ENCODE assay signal across 8 cellular contexts in the genomic region with DNA sequence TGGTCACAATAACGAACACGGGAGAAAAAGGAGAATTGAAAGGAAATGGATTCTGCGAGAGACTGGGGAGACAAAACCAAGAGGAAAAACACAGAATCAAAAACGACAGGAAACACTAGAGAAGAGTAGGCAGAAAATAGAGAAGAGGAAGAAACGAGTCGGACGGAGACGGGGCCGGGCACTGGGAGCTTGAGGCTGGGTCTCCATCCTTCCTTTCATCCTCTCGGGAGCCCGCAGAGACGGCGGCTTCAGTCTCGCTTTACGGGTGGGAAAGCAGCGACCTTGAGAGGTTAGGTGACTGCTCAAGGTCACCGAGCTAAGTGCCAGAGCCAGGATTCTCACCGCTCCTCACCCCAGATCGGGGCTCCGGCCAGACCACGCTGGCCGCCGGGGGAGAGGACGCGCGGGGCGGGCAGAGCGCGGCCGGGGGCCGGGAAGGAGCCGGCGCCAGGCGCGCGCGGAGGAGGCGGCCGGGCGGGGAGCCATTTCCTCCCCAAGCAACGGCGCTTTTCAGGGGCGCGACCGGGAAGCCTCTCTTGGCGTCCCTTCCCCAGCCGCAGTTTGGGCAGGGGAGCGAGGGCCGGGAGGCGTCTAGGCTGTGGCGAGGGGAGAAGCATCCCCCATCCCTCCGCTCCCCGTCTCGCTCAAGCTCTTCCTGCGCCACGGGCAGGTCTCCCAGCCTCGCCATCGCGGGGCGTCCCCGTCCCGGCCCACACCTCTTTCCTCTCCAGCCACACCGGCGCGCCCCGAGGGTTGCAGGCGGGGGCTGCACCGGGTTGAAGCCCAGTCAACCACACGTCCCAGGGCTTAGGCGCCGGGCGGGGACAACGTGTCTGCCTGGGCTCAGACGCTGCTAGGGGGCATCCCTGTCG. TPM values are rescaled to one million over a fixed set of nuclear protein-coding genes. Genes with fewer than 3 reads are reported as not detected.
DNase-seq lines count a peak whose midpoint lies in the region; ATAC-seq, FAIRE-seq and TF ChIP-seq lines count a peak whose summit lies in the region.

No MANE protein-coding gene starts in this region.

- no peak for TF ChIP-seq EP300 in A549 (IDR thresholded peaks at IDR 0.05)

- POLR2A ChIA-PET in A549 (lab: Yijun Ruan, JAX), result no interaction called here

- H3K9me3 ChIP-seq in A549, result no peaks in the 10 kb centered on the region

- 2% methylated on average over 16 of the region's 75 CpGs for WGBS in A549 (ENCODE audit: missing lambda C conversion rate)

- DNase-seq in A549 (ENCODE audit: low read depth in 1 of 2, low spot score in 1 of 2) (peak in 1 of 2 experiments; percentile 0), GM13976 (ENCODE audit: low spot score) (peak; percentile 72), NOMO-1 treated with dmso at 0.1 percent for 144 hours (lab: John Stamatoyannopoulos, UW; ENCODE audit: unreplicated experiment) (peak; percentile 3), glutamatergic neuron (peak; percentile 62), occipital lobe (lab: John Stamatoyannopoulos, UW) (peak; percentile 56), urothelium cell line (ENCODE audit: low spot score) (no peak)
- DNase-seq in activated naive CD4-positive, alpha-beta T cell treated with anti-CD3 and anti-CD28 coated beads for 36 hours, result peak; percentile 54

- H3K4me1 Mint-ChIP-seq in activated naive CD4-positive, alpha-beta T cell treated with anti-CD3 and anti-CD28 coated beads for 36 hours (ENCODE audit: low read depth), result peaks cover 11% of the 10 kb centered on the region
- peaks cover 3% of the 10 kb centered on the region for H3K4me1 Mint-ChIP-seq in glutamatergic neuron (ENCODE audit: low read depth, unreplicated experiment)

- H3K4me3 ChIP-seq in A549, result peak overlapping the region; percentile 46

- H3K27ac Mint-ChIP-seq in activated naive CD4-positive, alpha-beta T cell treated with anti-CD3 and anti-CD28 coated beads for 36 hours, result no peak overlapping the region
- peak overlapping the region; percentile 65 for H3K27ac Mint-ChIP-seq in glutamatergic neuron (ENCODE audit: unreplicated experiment)

- TF ChIP-seq RAD21 in A549 (conservative IDR thresholded peaks at IDR 0.05 in 1 of 2, IDR thresholded peaks at IDR 0.05 in 1 of 2), result no peak

- H3K4me3 Mint-ChIP-seq in activated naive CD4-positive, alpha-beta T cell treated with anti-CD3 and anti-CD28 coated beads for 36 hours, result peak overlapping the region; percentile 80
- peak overlapping the region; percentile 90 for H3K4me3 Mint-ChIP-seq in glutamatergic neuron (ENCODE audit: unreplicated experiment)

- no peak overlapping the region for H3K27ac ChIP-seq in A549

- TF ChIP-seq CTCF in A549 (IDR thresholded peaks at IDR 0.05) (no peak), GM13976 (IDR thresholded peaks at IDR 0.05; ENCODE audit: borderline replicate concordance, control extremely low read depth, extremely low read depth, insufficient read depth, missing control alignments) (no peak), glutamatergic neuron (IDR thresholded peaks at IDR 0.05; ENCODE audit: partially characterized antibody, unreplicated experiment) (no peak)

- CTCF ChIA-PET in A549 (lab: Yijun Ruan, JAX), result no interaction called here
- CTCF ChIA-PET in activated naive CD4-positive, alpha-beta T cell treated with anti-CD3 and anti-CD28 coated beads for 36 hours (lab: Charles Lee), result interaction anchor here (1.0 to 2.8 kb wide), 5 partner anchors 10 to 250 kb away, joined by 3 to 7 read pairs (median 4); no protein-coding TSS in a partner anchor

- in situ Hi-C loops in GM13976 (cut with MboI; ENCODE audit: low sequenced_read_pairs, unreplicated experiment), result no loop called here

- peak; percentile 73 to 79 for ATAC-seq in A549
- peak; percentile 58 for ATAC-seq in HG02943 (IDR thresholded peaks at IDR 0.05; ENCODE audit: low read depth, unreplicated experiment)

- intact Hi-C loops in activated naive CD4-positive, alpha-beta T cell treated with anti-CD3 and anti-CD28 coated beads for 36 hours (cut with micrococcal nuclease), result loop anchor here (1.0 kb wide), 2 partner anchors 281 to 329 kb away; no protein-coding TSS in a partner anchor

- no peaks in the 10 kb centered on the region for H3K9me3 Mint-ChIP-seq in activated naive CD4-positive, alpha-beta T cell treated with anti-CD3 and anti-CD28 coated beads for 36 hours
- peaks cover 4% of the 10 kb centered on the region for H3K9me3 Mint-ChIP-seq in glutamatergic neuron (ENCODE audit: unreplicated experiment)

- H3K4me2 ChIP-seq in A549, result peak overlapping the region; percentile 81

- no peaks in the 10 kb centered on the region for H3K36me3 Mint-ChIP-seq in activated naive CD4-positive, alpha-beta T cell treated with anti-CD3 and anti-CD28 coated beads for 36 hours (ENCODE audit: low read depth)
- H3K36me3 Mint-ChIP-seq in glutamatergic neuron (ENCODE audit: unreplicated experiment), result no peaks in the 10 kb centered on the region

- no peak for TF ChIP-seq POLR2A in A549 (IDR thresholded peaks at IDR 0.05; ENCODE audit: low read length)

- FAIRE-seq in A549 (lab: Jason Lieb, UNC) (no peak), urothelium cell line (lab: Jason Lieb, UNC) (no peak)

- peaks cover 38% of the 10 kb centered on the region for H3K27me3 Mint-ChIP-seq in activated naive CD4-positive, alpha-beta T cell treated with anti-CD3 and anti-CD28 coated beads for 36 hours (ENCODE audit: low read depth)
- no peaks in the 10 kb centered on the region for H3K27me3 Mint-ChIP-seq in glutamatergic neuron (ENCODE audit: unreplicated experiment)

- H3K4me1 ChIP-seq in A549, result no peaks in the 10 kb centered on the region

TF ChIP-seq in A549, 52 proteins besides CTCF, POLR2A, EP300 and RAD21:
- TF ChIP-seq NPAS2 (CRISPR knock-in tag; IDR thresholded peaks at IDR 0.05; ENCODE audit: borderline replicate concordance) (no peak), HOXB13 (CRISPR knock-in tag; IDR thresholded peaks at IDR 0.05; ENCODE audit: low read depth) (no peak), EHMT2 (IDR thresholded peaks at IDR 0.05; ENCODE audit: low read depth) (no peak), MYC (IDR thresholded peaks at IDR 0.05; ENCODE audit: borderline replicate concordance, low read length) (no peak)

RNA-seq across cellular contexts. Expression of a gene that starts 24.0 kb away (rescaled TPM):
- polyA plus RNA-seq in A549 (2011; rRNA removed) (25.9 and 32.0 TPM in 2 replicates), A549 (2017; fragmentation: RNase III; extraction: RNeasy Plus Mini Kit Qiagen cat#74134 plus additional on column Dnase treatment) (12.6 to 14.0 TPM (median 13.7 TPM) in 3 replicates)
- 7.5 TPM in 2 replicates for polyA plus RNA-seq in A549 (2012; cell fraction: cytosol; rRNA removed)
- polyA plus RNA-seq in A549 (2012; cell fraction: nucleus; rRNA removed), result 4.9 and 7.7 TPM in 2 replicates
- 14.2 and 15.4 TPM in 2 replicates for polyA minus RNA-seq in A549 (2011; rRNA and poly(A)+ RNA removed)
- total RNA-seq in activated naive CD4-positive, alpha-beta T cell treated with anti-CD3 and anti-CD28 coated beads for 36 hours, result 10 to 100 TPM; 23.2 to 23.6 TPM
- total RNA-seq in glutamatergic neuron (ENCODE audit: unreplicated experiment) (39.4 TPM), occipital lobe (56.8 TPM)
